16 cellular contexts compared by ENCODE assay signal in the genomic region with DNA sequence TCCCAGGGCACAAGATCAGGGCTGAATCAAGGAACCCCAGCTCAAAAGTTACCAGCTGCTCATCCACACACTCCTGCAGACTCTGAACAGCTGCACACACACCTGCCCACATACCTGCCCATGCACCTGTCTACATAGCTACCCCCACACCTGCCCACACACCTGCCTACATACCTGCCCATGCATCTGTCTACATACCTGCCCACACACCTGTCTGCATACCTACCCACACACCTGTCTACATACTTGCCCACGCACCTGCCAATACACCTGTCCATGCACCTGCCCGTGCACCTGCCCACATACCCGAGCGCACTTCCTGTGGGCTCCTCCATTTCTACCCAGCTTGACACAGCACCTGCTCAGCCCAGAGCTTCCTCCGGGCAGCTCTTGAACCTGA.
DNase-seq lines count a peak whose midpoint lies in the region; ATAC-seq and TF ChIP-seq lines count a peak whose summit lies in the region.
"Had no signal": no experiment of that assay in that cellular context is flagged by ENCODE, and none has a peak within 500 bp of the region (broad histone marks: within the 10 kb centered on the region; RNA-seq: fewer than 3 reads in every experiment).

No MANE protein-coding gene starts in this region.

- WGBS in neuronal stem cell (ENCODE audit: extremely low coverage in 2 of 2, insufficient read length in 2 of 2, insufficient replicate concordance in 1 of 2), 2 donors: no CpG with 5 or more reads among the region's 5 CpGs

- no peaks in the 10 kb centered on the region for H3K4me1 ChIP-seq in neuronal stem cell (ENCODE audit: control insufficient read depth in 2 of 2, insufficient read depth in 1 of 2, low read depth in 1 of 2, low read length in 2 of 2)

- no peak overlapping the region for H4K91ac ChIP-seq in neuronal stem cell (ENCODE audit: low read depth, low read length, poor library complexity)

- H2BK15ac ChIP-seq in neuronal stem cell (ENCODE audit: low read length): no peak overlapping the region

- BruUV-seq in Calu3 (replicated peaks; lab: Mats Ljungman, UMichigan): no TSS peak

- no peak overlapping the region for H2AFZ ChIP-seq in neuronal stem cell (ENCODE audit: low read length)

- no peak overlapping the region for H3K23ac ChIP-seq in neuronal stem cell (ENCODE audit: low read depth, low read length, poor library complexity)

- H3K18ac ChIP-seq in neuronal stem cell (ENCODE audit: low read length): no peak overlapping the region

- no peak overlapping the region for H3K4me2 ChIP-seq in neuronal stem cell (ENCODE audit: insufficient read depth, low read length, poor library complexity, severe bottlenecking)
- H3K4me2 ChIP-seq: SK-N-SH had no signal

- DNase-seq in DMS53 treated with DMSO at 0.1 percent for 48 hours (lab: John Stamatoyannopoulos, UW; ENCODE audit: unreplicated experiment): peak; percentile 77
- DNase-seq in NCI-H1105 treated with DMSO at 0.1 percent for 48 hours (lab: John Stamatoyannopoulos, UW): peak; percentile 9
- peak; percentile 75 for DNase-seq in NCI-H748 (lab: John Stamatoyannopoulos, UW; ENCODE audit: unreplicated experiment)
- DNase-seq in neuronal stem cell (ENCODE audit: low spot score): no peak
- no peak for DNase-seq in Calu3
- no peak for DNase-seq in posterior vena cava (ENCODE audit: low spot score)
- DNase-seq: ACHN; NCI-H1694 treated with DMSO at 0.1 percent for 48 hours; NCI-H524 treated with DMSO at 0.1 percent for 48 hours; NK-92 treated with Interleukin-12 subunit alpha and Interleukin-12 subunit beta, amount 100 ng/mL, for 24 hours; SHP77 treated with DMSO at 0.1 percent for 48 hours; SK-N-SH; T-cell had no signal

- TF ChIP-seq CTCF in Calu3 (IDR thresholded peaks at IDR 0.05; ENCODE audit: unreplicated experiment): no peak

- peaks cover 0 to 8% (median 2%) of the 10 kb centered on the region in 3 experiments for H3K27me3 ChIP-seq in neuronal stem cell (ENCODE audit: control insufficient read depth in 3 of 3, insufficient read depth in 3 of 3, low read depth in 1 of 3, low read length in 3 of 3)

- no peak overlapping the region for H3K27ac Mint-ChIP-seq in Calu3 (ENCODE audit: unreplicated experiment)
- H3K27ac Mint-ChIP-seq: T-cell had no signal

- no peak overlapping the region for H3K9ac ChIP-seq in neuronal stem cell (ENCODE audit: low read depth, low read length, poor library complexity)
- H3K9ac ChIP-seq: SK-N-SH had no signal

- H3K4ac ChIP-seq in neuronal stem cell (ENCODE audit: low read length): no peak overlapping the region

- no peak overlapping the region for H2AK5ac ChIP-seq in neuronal stem cell (ENCODE audit: low read depth, low read length)

- H3K27ac ChIP-seq in neuronal stem cell (replicated peaks; ENCODE audit: low read length): no peak overlapping the region
- H3K27ac ChIP-seq: C4-2B had no signal

- H3K14ac ChIP-seq in neuronal stem cell (ENCODE audit: low read length): no peak overlapping the region

- H3K4me3 Mint-ChIP-seq in Calu3 (ENCODE audit: low read depth, unreplicated experiment): no peak overlapping the region
- H3K4me3 Mint-ChIP-seq: T-cell had no signal

- no peak overlapping the region for H4K8ac ChIP-seq in neuronal stem cell (ENCODE audit: low read depth, low read length)

- peak overlapping the region in 1 of 2 donors; percentile 35 for H3K4me3 ChIP-seq in neuronal stem cell (ENCODE audit: low read length in 2 of 2)
- H3K4me3 ChIP-seq: K562 had no signal

- ATAC-seq in HG02870 (IDR thresholded peaks at IDR 0.05; ENCODE audit: unreplicated experiment): no peak
- ATAC-seq: K562, T-cell had no signal

- H3K36me3 ChIP-seq in neuronal stem cell (replicated peaks in 1 of 2; ENCODE audit: control insufficient read depth in 2 of 2, insufficient read depth in 2 of 2, low read length in 2 of 2): no peaks in the 10 kb centered on the region

- H3K36me3 Mint-ChIP-seq in Calu3 (ENCODE audit: insufficient read depth, unreplicated experiment): no peaks in the 10 kb centered on the region
- H3K36me3 Mint-ChIP-seq: T-cell had no signal

- intact Hi-C loops in Calu3 (cut with micrococcal nuclease; ENCODE audit: unreplicated experiment) (no loop called here), posterior vena cava (cut with DNase I) (no loop called here)

- H3K9me3 Mint-ChIP-seq in Calu3 (ENCODE audit: low read depth, unreplicated experiment): no peaks in the 10 kb centered on the region
- H3K9me3 Mint-ChIP-seq: T-cell had no signal

- H2BK120ac ChIP-seq in neuronal stem cell (ENCODE audit: low read depth, low read length): no peak overlapping the region

- H2BK12ac ChIP-seq in neuronal stem cell (ENCODE audit: low read length): no peak overlapping the region

- H3K79me1 ChIP-seq in neuronal stem cell (ENCODE audit: low read depth, low read length): no peaks in the 10 kb centered on the region

- H3K27me3 Mint-ChIP-seq in Calu3 (ENCODE audit: unreplicated experiment): peaks cover 83% of the 10 kb centered on the region

- CTCF ChIA-PET in Calu3 (lab: Charles Lee): no interaction called here

- no peaks in the 10 kb centered on the region for H3K4me1 Mint-ChIP-seq in Calu3 (ENCODE audit: low read depth, unreplicated experiment)
- H3K4me1 Mint-ChIP-seq: T-cell had no signal

- H2BK5ac ChIP-seq in neuronal stem cell (ENCODE audit: low read length): peak overlapping the region; percentile 29

- H3K9me3 ChIP-seq in neuronal stem cell (replicated peaks in 1 of 2; ENCODE audit: control insufficient read depth in 2 of 2, insufficient read depth in 1 of 2, low read depth in 1 of 2, low read length in 2 of 2): peaks cover 0 to 2% of the 10 kb centered on the region in 2 donors
- H3K9me3 ChIP-seq: SK-N-SH had no signal

Comparison
In these comparisons a context has a peak if more than half of its experiments do, and no peak if none do; other contexts are left out.
1. DNase-seq: peak in DMS53 treated with DMSO at 0.1 percent for 48 hours (single experiment), NCI-H1105 treated with DMSO at 0.1 percent for 48 hours (single experiment) and NCI-H748 (single experiment); none in neuronal stem cell (single experiment), Calu3 (single experiment) and posterior vena cava (single experiment).